Comparison of ENCODE assay signal across 20 cellular contexts in genomic region chrX:31934842-31935241, GRCh38.
DNase-seq lines count a peak whose midpoint lies in the region; ATAC-seq and TF ChIP-seq lines count a peak whose summit lies in the region.
"Had no signal": no experiment of that assay in that cellular context is flagged by ENCODE, and none has a peak within 500 bp of the region (broad histone marks: within the 10 kb centered on the region; RNA-seq: fewer than 3 reads in every experiment).

No MANE protein-coding gene starts in this region.

- H3K27ac ChIP-seq in OCI-LY3 (ENCODE audit: low read length) (no peak overlapping the region), right lobe of liver (peak overlapping the region; percentile 31 to 54 (median 52))

- H3K4me3 ChIP-seq in OCI-LY3 (ENCODE audit: low read length) (no peak overlapping the region), right lobe of liver (peak overlapping the region in 1 of 3 donors; percentile 9)
- H3K4me3 ChIP-seq: GM12878 had no signal

- no peak overlapping the region for H3K9ac ChIP-seq in OCI-LY3 (ENCODE audit: low read length)

- H4K20me1 ChIP-seq in OCI-LY3 (ENCODE audit: insufficient read depth, low read length): no peaks in the 10 kb centered on the region

- WGBS in right lobe of liver (ENCODE audit: insufficient coverage, low coverage, low lambda C conversion rate, missing lambda C conversion rate): 27% methylated on average over 4 of the region's 4 CpGs

- DNase-seq in islet precursor cell: peak; percentile 58
- no peak for DNase-seq in right lobe of liver
- no peak for DNase-seq in NCI-H526 treated with DMSO at 0.1 percent for 48 hours (lab: John Stamatoyannopoulos, UW)
- DNase-seq in NCI-H526 (lab: John Stamatoyannopoulos, UW): no peak
- no peak for DNase-seq in mucosa of gallbladder (ENCODE audit: low spot score)
- DNase-seq: ACHN; BE2C; C1 segment of cervical spinal cord; CD4-positive, CD25-positive, alpha-beta regulatory T cell; CD8-positive, alpha-beta memory T cell; COR-L47; DMS 273 treated with DMSO at 0.1 percent for 48 hours; DMS53; DND-41; EL; HCEC 1CT; IMR-90 had no signal

- intact Hi-C loops in right lobe of liver (cut with DNase I): no loop called here

- TF ChIP-seq POLR2A in right lobe of liver (IDR thresholded peaks at IDR 0.05): no peak

- H3K9me3 ChIP-seq in OCI-LY3 (ENCODE audit: insufficient read depth, low read length) (no peaks in the 10 kb centered on the region), right lobe of liver (no peaks in the 10 kb centered on the region)
- H3K9me3 ChIP-seq: BE2C had no signal

- no peak overlapping the region; the same call in 1 of the 2 replicates for H2AFZ ChIP-seq in OCI-LY3 (ENCODE audit: low read depth, low read length)

- no peak for TF ChIP-seq CTCF in OCI-LY3 (IDR thresholded peaks at IDR 0.05; ENCODE audit: low read depth, low read length)
- no peak for TF ChIP-seq CTCF in right lobe of liver (IDR thresholded peaks at IDR 0.05)

- peak overlapping the region; percentile 44; the same call in 1 of the 2 replicates for H3K4me2 ChIP-seq in OCI-LY3 (ENCODE audit: low read length)

- ATAC-seq in right lobe of liver (peak; percentile 31 to 57 (median 48)), GM21367 (IDR thresholded peaks at IDR 0.05; ENCODE audit: unreplicated experiment) (no peak)
- ATAC-seq: GM12878 had no signal

- peaks cover 6% of the 10 kb centered on the region; the same call in 1 of the 2 replicates for H3K4me1 ChIP-seq in OCI-LY3 (ENCODE audit: low read length)
- no peaks in the 10 kb centered on the region for H3K4me1 ChIP-seq in right lobe of liver
- H3K4me1 ChIP-seq: BE2C had no signal

- H3K36me3 ChIP-seq in OCI-LY3 (replicated peaks; ENCODE audit: low read depth, low read length) (no peaks in the 10 kb centered on the region), right lobe of liver (no peaks in the 10 kb centered on the region)
- H3K36me3 ChIP-seq: BE2C had no signal

- H3K27me3 ChIP-seq in OCI-LY3 (ENCODE audit: low read depth, low read length) (no peaks in the 10 kb centered on the region), right lobe of liver (no peaks in the 10 kb centered on the region)
- H3K27me3 ChIP-seq: BE2C had no signal

- H3K79me2 ChIP-seq in OCI-LY3 (ENCODE audit: low read length): no peaks in the 10 kb centered on the region
